In the genomic region with DNA sequence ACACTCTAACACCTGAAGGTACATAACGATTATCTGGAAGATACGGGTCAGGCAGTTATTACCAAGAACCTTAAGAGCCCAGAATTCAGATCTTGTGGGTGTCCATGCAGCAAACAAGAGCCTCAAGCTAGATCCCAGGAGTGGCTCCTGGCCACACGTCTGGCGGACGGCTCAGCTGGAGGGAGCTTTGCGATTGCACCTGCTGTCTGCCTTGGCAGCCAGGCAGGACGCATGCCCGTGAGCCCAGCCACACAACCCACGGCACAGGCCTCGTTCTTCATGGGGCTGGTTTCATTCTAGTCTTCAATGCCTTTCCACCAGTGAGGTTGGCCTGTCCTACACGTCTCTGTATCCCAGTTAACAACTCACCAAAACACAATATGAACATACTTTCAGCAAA, we compare ENCODE assay signal across 26 cellular contexts. TPM values are rescaled to one million over a fixed set of nuclear protein-coding genes. Genes with fewer than 3 reads are reported as not detected.
A peak's percentile ranks its signal among the peaks of the same experiment; 100 is the strongest.
DNase-seq lines count a peak whose midpoint lies in the region; ATAC-seq, FAIRE-seq and TF ChIP-seq lines count a peak whose summit lies in the region.
"Had no signal": no experiment of that assay in that cellular context is flagged by ENCODE, and none has a peak within 500 bp of the region (broad histone marks: within the 10 kb centered on the region; RNA-seq: fewer than 3 reads in every experiment).

No MANE protein-coding gene starts in this region.

- no peaks in the 10 kb centered on the region for H3K27me3 Mint-ChIP-seq in CD4-positive, alpha-beta T cell
- H3K27me3 Mint-ChIP-seq in activated CD4-positive, alpha-beta memory T cell treated with anti-CD3 and anti-CD28 coated beads, Interleukin-2, amount 10 ng/mL, durations not matched to agents 7 days and 5 days = no peaks in the 10 kb centered on the region
- H3K27me3 Mint-ChIP-seq: CD4-positive, alpha-beta memory T cell; IgD-negative memory B cell had no signal

- POLR2A ChIA-PET in CD4-positive, alpha-beta T cell (lab: Charles Lee) = no interaction called here
- POLR2A ChIA-PET in K562 (lab: Yijun Ruan, JAX) = interaction anchor here (0.5 to 1.3 kb wide), 5 partner anchors 9 to 272 kb away, joined by 3 to 8 read pairs (median 3); no protein-coding TSS in a partner anchor
- POLR2A ChIA-PET in activated CD4-positive, alpha-beta memory T cell treated with anti-CD3 and anti-CD28 coated beads, Interleukin-2, amount 10 ng/mL, durations not matched to agents 7 days and 5 days (lab: Charles Lee) = no interaction called here

- 96% methylated on average over 11 of the region's 11 CpGs for WGBS in K562 (ENCODE audit: insufficient coverage, low coverage, missing lambda C conversion rate)
- 43 to 58% (median 54%) methylated on average over 11 of the region's 11 CpGs for WGBS in psoas muscle, 3 donors

- in situ Hi-C loops in K562 (cut with MboI) = no loop called here

- H3K27ac ChIP-seq in CD4-positive, alpha-beta T cell (ENCODE audit: low read depth, low read length) = no peak overlapping the region
- H3K27ac ChIP-seq in K562 (ENCODE audit: extremely low read depth, low read depth, low read length) (no peak overlapping the region), psoas muscle (peak overlapping the region; percentile 68)
- no peak overlapping the region for H3K27ac ChIP-seq in effector memory CD4-positive, alpha-beta T cell (ENCODE audit: insufficient read depth, low read length, poor library complexity, severe bottlenecking)
- H3K27ac ChIP-seq: BLaER1 treated with 17β-estradiol and CSF1 and Interleukin-3, amounts not matched to agents 10 nM and 100 nM had no signal

- no peaks in the 10 kb centered on the region for H3K9me1 ChIP-seq in K562 (ENCODE audit: control insufficient read depth, insufficient read depth, low read length)

- H3K4me2 ChIP-seq in K562 (ENCODE audit: insufficient read depth, low read length) = no peak overlapping the region
- H3K4me2 ChIP-seq: BLaER1 treated with 17β-estradiol and CSF1 and Interleukin-3, amounts not matched to agents 10 nM and 100 nM had no signal

- H3K9ac ChIP-seq in K562 (ENCODE audit: insufficient read depth in 1 of 2, low read depth in 2 of 2, low read length in 2 of 2) = peak overlapping the region in 1 of 2 experiments; percentile 74; a peak in 1 of 4 replicates

- no peaks in the 10 kb centered on the region for H3K9me3 ChIP-seq in CD4-positive, alpha-beta T cell (ENCODE audit: control insufficient read depth, low read length)
- H3K9me3 ChIP-seq in K562 (replicated peaks; ENCODE audit: control insufficient read depth, insufficient read depth, low read depth, low read length) (no peaks in the 10 kb centered on the region), psoas muscle (no peaks in the 10 kb centered on the region)
- H3K9me3 ChIP-seq in effector memory CD4-positive, alpha-beta T cell (ENCODE audit: control insufficient read depth, low read length) = no peaks in the 10 kb centered on the region
- H3K9me3 ChIP-seq: HAP-1 had no signal

- intact Hi-C loops in CD4-positive, alpha-beta T cell (cut with DNase I, micrococcal nuclease) = no loop called here
- intact Hi-C loops in K562 (cut with micrococcal nuclease) (loop anchor here (10.0 kb wide), 1 partner anchor 121 kb away; the partner anchor contains the start of gene ATAD3A), psoas muscle (cut with DNase I) (no loop called here)

- H3K27me3 ChIP-seq in CD4-positive, alpha-beta T cell (ENCODE audit: control insufficient read depth, insufficient read depth, low read length) = no peaks in the 10 kb centered on the region
- H3K27me3 ChIP-seq in K562 (ENCODE audit: control insufficient read depth in 2 of 2, insufficient read depth in 2 of 2, low read length in 2 of 2) (no peaks in the 10 kb centered on the region), psoas muscle (ENCODE audit: insufficient read depth in 3 of 3, low read length in 2 of 3) (no peaks in the 10 kb centered on the region)
- no peaks in the 10 kb centered on the region for H3K27me3 ChIP-seq in effector memory CD4-positive, alpha-beta T cell (replicated peaks; ENCODE audit: control insufficient read depth, insufficient read depth, low read length, poor library complexity, severe bottlenecking)
- H3K27me3 ChIP-seq: BLaER1 treated with 17β-estradiol and CSF1 and Interleukin-3, amounts not matched to agents 10 nM and 100 nM had no signal

- H3K4me3 ChIP-seq in K562 = no peak overlapping the region
- H3K4me3 ChIP-seq in psoas muscle = no peak overlapping the region
- no peak overlapping the region for H3K4me3 ChIP-seq in effector memory CD4-positive, alpha-beta T cell (ENCODE audit: insufficient read depth, low read depth, low read length, poor library complexity, severe bottlenecking)
- H3K4me3 ChIP-seq: BLaER1 treated with 17β-estradiol and CSF1 and Interleukin-3, amounts not matched to agents 10 nM and 100 nM; HAP-1 had no signal

- no peaks in the 10 kb centered on the region for H3K9me3 Mint-ChIP-seq in activated naive CD4-positive, alpha-beta T cell treated with anti-CD3 and anti-CD28 coated beads, Interleukin-2, amount 50 U/mL, for 72 hours
- H3K9me3 Mint-ChIP-seq in CD4-positive, alpha-beta T cell = no peaks in the 10 kb centered on the region
- H3K9me3 Mint-ChIP-seq in activated CD4-positive, alpha-beta memory T cell treated with anti-CD3 and anti-CD28 coated beads, Interleukin-2, amount 10 ng/mL, durations not matched to agents 7 days and 5 days = no peaks in the 10 kb centered on the region
- H3K9me3 Mint-ChIP-seq: CD4-positive, alpha-beta memory T cell; HFFc6; IgD-negative memory B cell had no signal

- ATAC-seq in activated naive CD4-positive, alpha-beta T cell treated with anti-CD3 and anti-CD28 coated beads, Interleukin-2, amount 50 U/mL, for 72 hours = no peak
- ATAC-seq in CD4-positive, alpha-beta T cell (ENCODE audit: poor library complexity) = no peak
- ATAC-seq in K562 = no peak
- ATAC-seq in psoas muscle = peak in 1 of 4 donors; percentile 56
- ATAC-seq: PC-3 had no signal

- CTCF ChIA-PET in CD4-positive, alpha-beta T cell (lab: Charles Lee) = interaction anchor here (1.6 kb wide), 1 partner anchor 14 kb away, joined by 3 read pairs; no protein-coding TSS in a partner anchor
- CTCF ChIA-PET in K562 (lab: Yijun Ruan, JAX; ENCODE audit: low intra/inter-chr PET ratio) = no interaction called here
- CTCF ChIA-PET in activated CD4-positive, alpha-beta memory T cell treated with anti-CD3 and anti-CD28 coated beads, Interleukin-2, amount 10 ng/mL, durations not matched to agents 7 days and 5 days (lab: Charles Lee) = interaction anchor here (1.3 kb wide), 1 partner anchor 12 kb away, joined by 3 read pairs; no protein-coding TSS in a partner anchor

- H3K27ac Mint-ChIP-seq in activated naive CD4-positive, alpha-beta T cell treated with anti-CD3 and anti-CD28 coated beads, Interleukin-2, amount 50 U/mL, for 72 hours = peak overlapping the region; percentile 44 to 52
- no peak overlapping the region for H3K27ac Mint-ChIP-seq in CD4-positive, alpha-beta T cell
- H3K27ac Mint-ChIP-seq in activated CD4-positive, alpha-beta memory T cell treated with anti-CD3 and anti-CD28 coated beads, Interleukin-2, amount 10 ng/mL, durations not matched to agents 7 days and 5 days = no peak overlapping the region
- H3K27ac Mint-ChIP-seq: HFFc6, IgD-negative memory B cell had no signal

- H3K36me3 Mint-ChIP-seq in activated naive CD4-positive, alpha-beta T cell treated with anti-CD3 and anti-CD28 coated beads, Interleukin-2, amount 50 U/mL, for 72 hours = peaks cover 49 to 50% of the 10 kb centered on the region in 2 donors
- peaks cover 89% of the 10 kb centered on the region for H3K36me3 Mint-ChIP-seq in CD4-positive, alpha-beta T cell (ENCODE audit: low read depth)
- H3K36me3 Mint-ChIP-seq in activated CD4-positive, alpha-beta memory T cell treated with anti-CD3 and anti-CD28 coated beads, Interleukin-2, amount 10 ng/mL, durations not matched to agents 7 days and 5 days (ENCODE audit: low read depth) = peaks cover 82% of the 10 kb centered on the region

- peaks cover 27% of the 10 kb centered on the region for H3K4me1 Mint-ChIP-seq in CD4-positive, alpha-beta T cell (ENCODE audit: low read depth)
- peaks cover 24% of the 10 kb centered on the region for H3K4me1 Mint-ChIP-seq in activated CD4-positive, alpha-beta memory T cell treated with anti-CD3 and anti-CD28 coated beads, Interleukin-2, amount 10 ng/mL, durations not matched to agents 7 days and 5 days

- TF ChIP-seq RAD21 in K562 (CRISPR knock-in tag; conservative IDR thresholded peaks at IDR 0.05 in 1 of 2, IDR thresholded peaks at IDR 0.05 in 1 of 2) = no peak

- H3K4me1 ChIP-seq in K562 (replicated peaks in 1 of 2; ENCODE audit: control insufficient read depth in 2 of 2, insufficient read depth in 2 of 2, low read length in 2 of 2) (peaks cover 16 to 20% of the 10 kb centered on the region in 2 experiments), psoas muscle (peaks cover 38% of the 10 kb centered on the region)
- peaks cover 11% of the 10 kb centered on the region for H3K4me1 ChIP-seq in effector memory CD4-positive, alpha-beta T cell (ENCODE audit: control insufficient read depth, insufficient read depth, low read length, poor library complexity, severe bottlenecking)

- no TSS peak for BruUV-seq in K562 (replicated peaks; lab: Mats Ljungman, UMichigan)

- no peak for TF ChIP-seq CTCF in CD4-positive, alpha-beta T cell (IDR thresholded peaks at IDR 0.05)
- TF ChIP-seq CTCF in K562 (IDR thresholded peaks at IDR 0.05 in 2 of 3, conservative IDR thresholded peaks at IDR 0.05 in 1 of 3; ENCODE audit: insufficient read depth in 2 of 3, low read depth in 1 of 3, low read length in 3 of 3) (no peak), psoas muscle (IDR thresholded peaks at IDR 0.05) (no peak)

- no peak for FAIRE-seq in K562 (lab: Jason Lieb, UNC)

- TF ChIP-seq EP300 in K562 (IDR thresholded peaks at IDR 0.05; ENCODE audit: low read length) = no peak

- no peak overlapping the region for H2AFZ ChIP-seq in K562 (ENCODE audit: low read depth, low read length)

- peak overlapping the region; percentile 7 for H3K4me3 Mint-ChIP-seq in CD4-positive, alpha-beta T cell
- no peak overlapping the region for H3K4me3 Mint-ChIP-seq in activated CD4-positive, alpha-beta memory T cell treated with anti-CD3 and anti-CD28 coated beads, Interleukin-2, amount 10 ng/mL, durations not matched to agents 7 days and 5 days
- H3K4me3 Mint-ChIP-seq: CD4-positive, alpha-beta memory T cell; HFFc6 had no signal

- TF ChIP-seq POLR2A in K562 (conservative IDR thresholded peaks at IDR 0.05) = no peak; the same call in 1 of the 2 replicates

- no peak for DNase-seq in activated naive CD4-positive, alpha-beta T cell treated with anti-CD3 and anti-CD28 coated beads, Interleukin-2, amount 50 U/mL, for 72 hours (ENCODE audit: low spot score in 2 of 2)
- no peak for DNase-seq in activated naive CD4-positive, alpha-beta T cell treated with anti-CD3 and anti-CD28 coated beads, Interleukin-2, amount 50 U/mL, for 16 hours
- DNase-seq in CD4-positive, alpha-beta T cell = no peak
- DNase-seq in K562 (ENCODE audit: extremely low read depth in 1 of 4, low spot score in 3 of 4) (peak in 1 of 4 experiments; percentile 9), psoas muscle (no peak)
- DNase-seq in activated CD4-positive, alpha-beta memory T cell treated with anti-CD3 and anti-CD28 coated beads, Interleukin-2, amount 10 ng/mL, durations not matched to agents 7 days and 5 days = no peak
- no peak for DNase-seq in effector memory CD4-positive, alpha-beta T cell
- DNase-seq: CD4-positive, alpha-beta memory T cell; COR-L47; DMS53; GOT3; HFFc6; NCI-H1048; NCI-H1417; NCI-H1694; NCI-H2029 treated with DMSO at 0.1 percent for 48 hours; NCI-H446 treated with DMSO at 0.1 percent for 48 hours; NCI-H526; NCI-H82; NK-92 treated with Interleukin-12 subunit alpha and Interleukin-12 subunit beta, amount 100 ng/mL, for 24 hours; PC-3 had no signal

- H3K36me3 ChIP-seq in K562 (ENCODE audit: control insufficient read depth, insufficient read depth, low read length) (peaks cover 91% of the 10 kb centered on the region), psoas muscle (ENCODE audit: insufficient read depth in 1 of 2, low read depth in 1 of 2) (peaks cover 8 to 96% of the 10 kb centered on the region in 2 donors)
- peaks cover 81% of the 10 kb centered on the region for H3K36me3 ChIP-seq in effector memory CD4-positive, alpha-beta T cell (ENCODE audit: control insufficient read depth, insufficient read depth, low read length)

- peaks cover 49% of the 10 kb centered on the region for H3K79me2 ChIP-seq in K562 (ENCODE audit: control insufficient read depth, insufficient read depth, low read length)

- H4K20me1 ChIP-seq in K562 (replicated peaks; ENCODE audit: control insufficient read depth, insufficient read depth, low read length) = no peaks in the 10 kb centered on the region

RNA-seq across cellular contexts. Expression of gene CCNL2, which starts 5.7 kb away (rescaled TPM):
- 100 to 1,000 TPM; 108 to 174 TPM for total RNA-seq in activated naive CD4-positive, alpha-beta T cell treated with anti-CD3 and anti-CD28 coated beads, Interleukin-2, amount 50 U/mL, for 72 hours
- total RNA-seq in CD4-positive, alpha-beta T cell = 100 to 1,000 TPM; 274 to 281 TPM
- 996 and 1,265 TPM in 2 replicates for total RNA-seq in K562 (2011; cell fraction: chromatin; rRNA removed; ENCODE audit: low replicate concordance)
- 508 and 525 TPM in 2 replicates for total RNA-seq in K562 (2011; cell fraction: nucleolus; rRNA removed)
- total RNA-seq in K562 (2011; cell fraction: nucleoplasm; rRNA removed) = 788 and 831 TPM in 2 replicates
- 147 and 176 TPM in 2 replicates for total RNA-seq in K562 (2014; rRNA removed)
- total RNA-seq in K562 (2014; rRNA removed; fragmentation: Illumina TruSeq; extraction: Trizol) = 65.1 and 66.7 TPM in 2 replicates
- 91.0 and 94.5 TPM in 2 replicates for total RNA-seq in K562 (2015; rRNA removed; fragmentation: Illumina TruSeq; extraction: Trizol)
- total RNA-seq in K562 (2021) = 141 and 167 TPM in 2 replicates
- 236 and 265 TPM in 2 replicates for polyA plus RNA-seq in K562 (2011; rRNA removed)
- 71.9 and 133 TPM in 2 replicates for polyA plus RNA-seq in K562 (2011; cell fraction: cytosol; rRNA removed)
- 2,539 and 2,548 TPM in 2 replicates for polyA plus RNA-seq in K562 (2011; cell fraction: nucleus; rRNA removed)
- 104 and 250 TPM in 2 replicates for polyA plus RNA-seq in K562 (2012)
- 81.0 and 89.7 TPM in 2 replicates for polyA plus RNA-seq in K562 (2014; fragmentation: Illumina TruSeq; extraction: Trizol)
- 1 to 10 TPM; 2.8 to 5.6 TPM for polyA plus RNA-seq in K562 (2014; fragmentation: Nextera tagmentation; extraction: Ambion mirVana)
- 245 and 287 TPM in 2 replicates for polyA plus RNA-seq in K562 (2014; rRNA removed)
- polyA minus RNA-seq in K562 (2011; rRNA and poly(A)+ RNA removed) = 70.2 and 76.2 TPM in 2 replicates
- 31.4 and 45.0 TPM in 2 replicates for polyA minus RNA-seq in K562 (2011; cell fraction: cytosol; rRNA and poly(A)+ RNA removed)
- polyA minus RNA-seq in K562 (2011; cell fraction: nucleus; rRNA and poly(A)+ RNA removed) = 260 and 342 TPM in 2 replicates
- 10 to 100 TPM; 40.2 to 71.8 (median 46.1) TPM for total RNA-seq in psoas muscle
- 10 to 100 TPM; 50.1 to 59.3 (median 54.7) TPM for polyA plus RNA-seq in psoas muscle
- total RNA-seq in activated CD4-positive, alpha-beta memory T cell treated with anti-CD3 and anti-CD28 coated beads, Interleukin-2, amount 10 ng/mL, durations not matched to agents 7 days and 5 days = 100 to 1,000 TPM; 104 TPM

RNA-seq across cellular contexts. Expression of gene MRPL20, which starts 13.7 kb away (rescaled TPM):
- 100 to 1,000 TPM in 1 of 2 donors, 10 to 100 TPM in 1; 82.9 to 115 TPM for total RNA-seq in activated naive CD4-positive, alpha-beta T cell treated with anti-CD3 and anti-CD28 coated beads, Interleukin-2, amount 50 U/mL, for 72 hours
- total RNA-seq in CD4-positive, alpha-beta T cell = 100 to 1,000 TPM in 1 of 2 experiments, 10 to 100 TPM in 1; 99.9 to 103 TPM
- 98.1 and 170 TPM in 2 replicates for total RNA-seq in K562 (2011; cell fraction: chromatin; rRNA removed; ENCODE audit: low replicate concordance)
- 136 and 139 TPM in 2 replicates for total RNA-seq in K562 (2011; cell fraction: nucleolus; rRNA removed)
- total RNA-seq in K562 (2011; cell fraction: nucleoplasm; rRNA removed) = 122 and 137 TPM in 2 replicates
- total RNA-seq in K562 (2014; rRNA removed) (352 and 355 TPM in 2 replicates), K562 (2014; rRNA removed; fragmentation: Illumina TruSeq; extraction: Trizol) (208 and 222 TPM in 2 replicates), K562 (2015; rRNA removed; fragmentation: Illumina TruSeq; extraction: Trizol) (205 and 216 TPM in 2 replicates), K562 (2021) (224 and 229 TPM in 2 replicates), psoas muscle (100 to 1,000 TPM; 114 to 159 (median 143) TPM)
- polyA plus RNA-seq in K562 (2011; rRNA removed) (144 and 187 TPM in 2 replicates), K562 (2014; fragmentation: Illumina TruSeq; extraction: Trizol) (180 and 264 TPM in 2 replicates), K562 (2014; fragmentation: Nextera tagmentation; extraction: Ambion mirVana) (100 to 1,000 TPM; 570 to 671 TPM), K562 (2014; rRNA removed) (420 and 491 TPM in 2 replicates), psoas muscle (100 to 1,000 TPM; 211 to 308 (median 255) TPM)
- 164 and 188 TPM in 2 replicates for polyA plus RNA-seq in K562 (2011; cell fraction: cytosol; rRNA removed)
- polyA plus RNA-seq in K562 (2011; cell fraction: nucleus; rRNA removed) = 104 and 152 TPM in 2 replicates
- polyA plus RNA-seq in K562 (2012) = 195 and 375 TPM in 2 replicates
- polyA minus RNA-seq in K562 (2011; rRNA and poly(A)+ RNA removed) = 121 and 163 TPM in 2 replicates
- polyA minus RNA-seq in K562 (2011; cell fraction: cytosol; rRNA and poly(A)+ RNA removed) = 99.9 and 107 TPM in 2 replicates
- 44.2 and 57.5 TPM in 2 replicates for polyA minus RNA-seq in K562 (2011; cell fraction: nucleus; rRNA and poly(A)+ RNA removed)
- total RNA-seq in activated CD4-positive, alpha-beta memory T cell treated with anti-CD3 and anti-CD28 coated beads, Interleukin-2, amount 10 ng/mL, durations not matched to agents 7 days and 5 days = 10 to 100 TPM; 82.8 to 87.3 TPM

RNA-seq across cellular contexts. Expression of gene AURKAIP1, which starts 18.4 kb away (rescaled TPM):
- total RNA-seq in activated naive CD4-positive, alpha-beta T cell treated with anti-CD3 and anti-CD28 coated beads, Interleukin-2, amount 50 U/mL, for 72 hours = 100 to 1,000 TPM; 115 to 122 TPM
- total RNA-seq in CD4-positive, alpha-beta T cell = 10 to 100 TPM; 59.2 to 64.6 TPM
- 23.0 and 76.1 TPM in 2 replicates for total RNA-seq in K562 (2011; cell fraction: chromatin; rRNA removed; ENCODE audit: low replicate concordance)
- total RNA-seq in K562 (2011; cell fraction: nucleolus; rRNA removed) = 97.2 and 110 TPM in 2 replicates
- 49.6 and 53.2 TPM in 2 replicates for total RNA-seq in K562 (2011; cell fraction: nucleoplasm; rRNA removed)
- 478 and 554 TPM in 2 replicates for total RNA-seq in K562 (2014; rRNA removed)
- 19.4 and 34.6 TPM in 2 replicates for total RNA-seq in K562 (2014; rRNA removed; fragmentation: Illumina TruSeq; extraction: Trizol)
- 113 and 115 TPM in 2 replicates for total RNA-seq in K562 (2015; rRNA removed; fragmentation: Illumina TruSeq; extraction: Trizol)
- total RNA-seq in K562 (2021) = 346 and 388 TPM in 2 replicates
- polyA plus RNA-seq in K562 (2011; rRNA removed) = 92.0 and 96.0 TPM in 2 replicates
- 83.3 and 266 TPM in 2 replicates for polyA plus RNA-seq in K562 (2011; cell fraction: cytosol; rRNA removed)
- 80.6 and 118 TPM in 2 replicates for polyA plus RNA-seq in K562 (2011; cell fraction: nucleus; rRNA removed)
- polyA plus RNA-seq in K562 (2012) = 196 and 204 TPM in 2 replicates
- 66.4 and 151 TPM in 2 replicates for polyA plus RNA-seq in K562 (2014; fragmentation: Illumina TruSeq; extraction: Trizol)
- 10 to 100 TPM in 1 of 2 experiments, 1 to 10 TPM in 1; 7.8 to 32.9 TPM for polyA plus RNA-seq in K562 (2014; fragmentation: Nextera tagmentation; extraction: Ambion mirVana)
- 385 and 391 TPM in 2 replicates for polyA plus RNA-seq in K562 (2014; rRNA removed)
- polyA minus RNA-seq in K562 (2011; rRNA and poly(A)+ RNA removed) = 16.0 and 24.9 TPM in 2 replicates
- polyA minus RNA-seq in K562 (2011; cell fraction: cytosol; rRNA and poly(A)+ RNA removed) = 55.8 and 62.3 TPM in 2 replicates
- 24.6 and 29.9 TPM in 2 replicates for polyA minus RNA-seq in K562 (2011; cell fraction: nucleus; rRNA and poly(A)+ RNA removed)
- total RNA-seq in psoas muscle = 100 to 1,000 TPM; 180 to 194 (median 183) TPM
- 100 to 1,000 TPM; 306 to 534 (median 341) TPM for polyA plus RNA-seq in psoas muscle
- 100 to 1,000 TPM; 121 to 122 TPM for total RNA-seq in activated CD4-positive, alpha-beta memory T cell treated with anti-CD3 and anti-CD28 coated beads, Interleukin-2, amount 10 ng/mL, durations not matched to agents 7 days and 5 days

RNA-seq across cellular contexts. Expression of gene ANKRD65, which starts 27.6 kb away (rescaled TPM):
- total RNA-seq in activated naive CD4-positive, alpha-beta T cell treated with anti-CD3 and anti-CD28 coated beads, Interleukin-2, amount 50 U/mL, for 72 hours = under 1 TPM in 1 of 2 donors, not detected in 1; 0.29 TPM
- not detected for total RNA-seq in CD4-positive, alpha-beta T cell
- not detected in 2 replicates for total RNA-seq in K562 (2011; cell fraction: chromatin; rRNA removed; ENCODE audit: low replicate concordance)
- total RNA-seq in K562 (2011; cell fraction: nucleolus; rRNA removed) = not detected in 2 replicates
- total RNA-seq in K562 (2011; cell fraction: nucleoplasm; rRNA removed) = 0.37 TPM in 1 of 2 replicates, not detected in the other
- not detected in 2 replicates for total RNA-seq in K562 (2014; rRNA removed)
- total RNA-seq in K562 (2014; rRNA removed; fragmentation: Illumina TruSeq; extraction: Trizol) = not detected in 2 replicates
- not detected in 2 replicates for total RNA-seq in K562 (2015; rRNA removed; fragmentation: Illumina TruSeq; extraction: Trizol)
- total RNA-seq in K562 (2021) = not detected in 2 replicates
- polyA plus RNA-seq in K562 (2011; rRNA removed) = not detected in 2 replicates
- polyA plus RNA-seq in K562 (2011; cell fraction: cytosol; rRNA removed) = not detected in 2 replicates
- polyA plus RNA-seq in K562 (2011; cell fraction: nucleus; rRNA removed) = not detected in 2 replicates
- 0.11 TPM in 1 of 2 replicates, not detected in the other for polyA plus RNA-seq in K562 (2012)
- not detected in 2 replicates for polyA plus RNA-seq in K562 (2014; fragmentation: Illumina TruSeq; extraction: Trizol)
- polyA plus RNA-seq in K562 (2014; fragmentation: Nextera tagmentation; extraction: Ambion mirVana) = not detected
- not detected in 2 replicates for polyA plus RNA-seq in K562 (2014; rRNA removed)
- not detected in 2 replicates for polyA minus RNA-seq in K562 (2011; rRNA and poly(A)+ RNA removed)
- not detected in 2 replicates for polyA minus RNA-seq in K562 (2011; cell fraction: cytosol; rRNA and poly(A)+ RNA removed)
- polyA minus RNA-seq in K562 (2011; cell fraction: nucleus; rRNA and poly(A)+ RNA removed) = not detected in 2 replicates
- total RNA-seq in psoas muscle = 1 to 10 TPM in 3 of 4 donors, under 1 TPM in 1; 0.77 to 5.4 (median 3.0) TPM
- 1 to 10 TPM; 1.1 to 2.9 (median 1.6) TPM for polyA plus RNA-seq in psoas muscle
- total RNA-seq in activated CD4-positive, alpha-beta memory T cell treated with anti-CD3 and anti-CD28 coated beads, Interleukin-2, amount 10 ng/mL, durations not matched to agents 7 days and 5 days = not detected
- total RNA-seq: A172; CD4-positive, alpha-beta memory T cell; Daoy had no signal
- polyA plus RNA-seq: CD4-positive, alpha-beta memory T cell; IgD-negative memory B cell had no signal

RNA-seq across cellular contexts. Expression of gene MXRA8, which starts 35.1 kb away (rescaled TPM):
- under 1 TPM in 1 of 2 donors, not detected in 1; 0.66 TPM for total RNA-seq in activated naive CD4-positive, alpha-beta T cell treated with anti-CD3 and anti-CD28 coated beads, Interleukin-2, amount 50 U/mL, for 72 hours
- total RNA-seq in CD4-positive, alpha-beta T cell = 1 to 10 TPM; 1.6 to 2.9 TPM
- total RNA-seq in K562 (2011; cell fraction: chromatin; rRNA removed; ENCODE audit: low replicate concordance) = 12.2 and 30.9 TPM in 2 replicates
- total RNA-seq in K562 (2011; cell fraction: nucleolus; rRNA removed) = 39.7 and 42.5 TPM in 2 replicates
- 29.8 and 30.7 TPM in 2 replicates for total RNA-seq in K562 (2011; cell fraction: nucleoplasm; rRNA removed)
- total RNA-seq in K562 (2014; rRNA removed) (7.3 and 12.4 TPM in 2 replicates), K562 (2014; rRNA removed; fragmentation: Illumina TruSeq; extraction: Trizol) (2.1 and 2.7 TPM in 2 replicates), K562 (2015; rRNA removed; fragmentation: Illumina TruSeq; extraction: Trizol) (4.8 and 5.5 TPM in 2 replicates), K562 (2021) (9.1 and 10.8 TPM in 2 replicates), psoas muscle (10 to 100 TPM in 3 of 4 donors, 1 to 10 TPM in 1; 7.2 to 24.3 (median 13.5) TPM)
- polyA plus RNA-seq in K562 (2011; rRNA removed) (2.9 and 9.0 TPM in 2 replicates), K562 (2014; fragmentation: Illumina TruSeq; extraction: Trizol) (6.3 and 9.2 TPM in 2 replicates), K562 (2014; fragmentation: Nextera tagmentation; extraction: Ambion mirVana) (under 1 TPM; 0.66 to 0.83 TPM), K562 (2014; rRNA removed) (11.3 and 13.1 TPM in 2 replicates), psoas muscle (10 to 100 TPM in 2 of 3 donors, 1 to 10 TPM in 1; 9.8 to 16.9 (median 10.1) TPM)
- polyA plus RNA-seq in K562 (2011; cell fraction: cytosol; rRNA removed) = 4.0 and 38.2 TPM in 2 replicates
- polyA plus RNA-seq in K562 (2011; cell fraction: nucleus; rRNA removed) = 18.3 and 101 TPM in 2 replicates
- 13.9 and 20.4 TPM in 2 replicates for polyA plus RNA-seq in K562 (2012)
- 0.75 and 3.0 TPM in 2 replicates for polyA minus RNA-seq in K562 (2011; rRNA and poly(A)+ RNA removed)
- polyA minus RNA-seq in K562 (2011; cell fraction: cytosol; rRNA and poly(A)+ RNA removed) = 2.1 and 10.7 TPM in 2 replicates
- polyA minus RNA-seq in K562 (2011; cell fraction: nucleus; rRNA and poly(A)+ RNA removed) = 1.4 and 8.2 TPM in 2 replicates
- under 1 TPM; 0.18 to 0.23 TPM for total RNA-seq in activated CD4-positive, alpha-beta memory T cell treated with anti-CD3 and anti-CD28 coated beads, Interleukin-2, amount 10 ng/mL, durations not matched to agents 7 days and 5 days
- polyA plus RNA-seq: IgD-negative memory B cell had no signal

Comparison
In these comparisons a context has a peak if more than half of its experiments do, and no peak if none do; other contexts are left out.
1. H3K27ac Mint-ChIP-seq: peak in activated naive CD4-positive, alpha-beta T cell treated with anti-CD3 and anti-CD28 coated beads, Interleukin-2, amount 50 U/mL, for 72 hours (2 of 2); none in CD4-positive, alpha-beta T cell (single experiment) and activated CD4-positive, alpha-beta memory T cell treated with anti-CD3 and anti-CD28 coated beads, Interleukin-2, amount 10 ng/mL, durations not matched to agents 7 days and 5 days (single experiment).